In genomic region chrX:16931371-16931770, GRCh38 we compare ENCODE assay signal across 20 cellular contexts. TPM values are rescaled to one million over a fixed set of nuclear protein-coding genes. Genes with fewer than 3 reads are reported as not detected.
DNase-seq lines count a peak whose midpoint lies in the region; ATAC-seq and TF ChIP-seq lines count a peak whose summit lies in the region.
"Had no signal": no experiment of that assay in that cellular context is flagged by ENCODE, and none has a peak within 500 bp of the region (broad histone marks: within the 10 kb centered on the region; RNA-seq: fewer than 3 reads in every experiment).

No MANE protein-coding gene starts in this region.

- H3K4me2 ChIP-seq in KMS-11 = peak overlapping the region; percentile 43
- H3K4me2 ChIP-seq in mesendoderm (ENCODE audit: low read length) = no peak overlapping the region

- H3K9ac ChIP-seq in KMS-11 (no peak overlapping the region), mesendoderm (ENCODE audit: low read length) (no peak overlapping the region)

- TF ChIP-seq EP300 in stomach (IDR thresholded peaks at IDR 0.05) = no peak

- H2BK120ac ChIP-seq in mesendoderm (ENCODE audit: low read depth, low read length) = no peak overlapping the region

- no peak overlapping the region for H3K56ac ChIP-seq in mesendoderm (ENCODE audit: low read length)

- no peak for TF ChIP-seq CTCF in KMS-11 (conservative IDR thresholded peaks at IDR 0.05; ENCODE audit: low read depth, low read length)
- no peak for TF ChIP-seq CTCF in stomach (IDR thresholded peaks at IDR 0.05)

- H2BK15ac ChIP-seq in mesendoderm (replicated peaks; ENCODE audit: low read depth) = no peak overlapping the region

- H2BK5ac ChIP-seq in mesendoderm (ENCODE audit: low read length) = no peak overlapping the region

- H3K4me1 ChIP-seq in KMS-11 (ENCODE audit: low read depth, poor library complexity, severe bottlenecking) (peaks cover 19% of the 10 kb centered on the region), mesendoderm (ENCODE audit: control insufficient read depth, low read depth, low read length) (no peaks in the 10 kb centered on the region), stomach (no peaks in the 10 kb centered on the region)
- H3K4me1 ChIP-seq: lower lobe of right lung, SJSA1 had no signal

- H3K27ac ChIP-seq in KMS-11 (no peak overlapping the region; the same call in 1 of the 2 replicates), mesendoderm (ENCODE audit: low read depth, low read length) (no peak overlapping the region), stomach (no peak overlapping the region)
- H3K27ac ChIP-seq: lower lobe of right lung, SJSA1 had no signal

- H3K18ac ChIP-seq in mesendoderm (ENCODE audit: low read length) = no peak overlapping the region

- H4K20me1 ChIP-seq in KMS-11 (ENCODE audit: insufficient read depth) = no peaks in the 10 kb centered on the region

- intact Hi-C loops in stomach (cut with DNase I; ENCODE audit: low total_unique reads) = no loop called here

- H4K5ac ChIP-seq in mesendoderm (ENCODE audit: low read length) = no peak overlapping the region

- H4K8ac ChIP-seq in mesendoderm (ENCODE audit: low read depth, low read length) = no peak overlapping the region

- no peaks in the 10 kb centered on the region for H3K36me3 ChIP-seq in KMS-11 (ENCODE audit: insufficient read depth)
- no peaks in the 10 kb centered on the region for H3K36me3 ChIP-seq in mesendoderm (ENCODE audit: control insufficient read depth, insufficient read depth, low read length)
- no peaks in the 10 kb centered on the region for H3K36me3 ChIP-seq in stomach
- H3K36me3 ChIP-seq: lower lobe of right lung, SJSA1 had no signal

- H3K79me1 ChIP-seq in mesendoderm (ENCODE audit: low read length) = no peaks in the 10 kb centered on the region

- H3K23ac ChIP-seq in mesendoderm (ENCODE audit: low read length) = no peak overlapping the region

- DNase-seq in ELF-1 (ENCODE audit: low read depth, low spot score) (peak; percentile 37), SIG-M5 treated with dmso at 0.1 percent for 504 hours (lab: John Stamatoyannopoulos, UW; ENCODE audit: unreplicated experiment) (peak; percentile 66), mesendoderm (peak; percentile 75), stomach (no peak)
- no peak for DNase-seq in activated CD4-positive, CD25-positive, alpha-beta regulatory T cell (lab: John Stamatoyannopoulos, UW)
- DNase-seq: activated naive CD4-positive, alpha-beta T cell treated with anti-CD3 and anti-CD28 coated beads for 36 hours; activated T-cell treated with anti-CD3 and anti-CD28 coated beads, Interleukin-2, amount 50 U/mL, for 24 hours; AML-193; CD8-positive, alpha-beta memory T cell; central memory CD4-positive, alpha-beta T cell; DMS79 treated with DMSO at 0.1 percent for 48 hours; kidney; lower lobe of right lung; NCI-H1694; NCI-H345; retina had no signal

- no peaks in the 10 kb centered on the region for H3K9me3 ChIP-seq in stomach
- H3K9me3 ChIP-seq: lower lobe of right lung, SJSA1 had no signal

- WGBS in mesendoderm (ENCODE audit: extremely low coverage, insufficient coverage, low lambda C conversion rate) = no CpG with 5 or more reads among the region's 3 CpGs
- WGBS in stomach, 5 donors = 50 to 64% (median 60%) methylated on average over 1 to 3 of the region's 3 CpGs

- no peak for TF ChIP-seq POLR2A in stomach (IDR thresholded peaks at IDR 0.05)

- H2AFZ ChIP-seq in KMS-11 (ENCODE audit: low read depth) = peak overlapping the region; percentile 52

- no peak overlapping the region for H3K4me3 ChIP-seq in KMS-11 (IDR thresholded peaks at IDR 0.05; ENCODE audit: insufficient read depth, low read depth, low read length)
- no peak overlapping the region for H3K4me3 ChIP-seq in mesendoderm (ENCODE audit: low read length)
- H3K4me3 ChIP-seq in stomach = no peak overlapping the region
- H3K4me3 ChIP-seq: lower lobe of right lung, SJSA1 had no signal

- H2AK5ac ChIP-seq in mesendoderm (ENCODE audit: low read length) = no peak overlapping the region

- ATAC-seq in GM21528 (IDR thresholded peaks at IDR 0.05; ENCODE audit: low FRiP score, unreplicated experiment) = no peak
- ATAC-seq: lower lobe of right lung had no signal

- H3K27me3 ChIP-seq in KMS-11 (ENCODE audit: insufficient read depth, low read depth) = no peaks in the 10 kb centered on the region
- H3K27me3 ChIP-seq in mesendoderm (ENCODE audit: insufficient read depth, low read length, poor library complexity) = no peaks in the 10 kb centered on the region
- H3K27me3 ChIP-seq in stomach = no peaks in the 10 kb centered on the region
- H3K27me3 ChIP-seq: SJSA1 had no signal

- no peak overlapping the region for H3K4ac ChIP-seq in mesendoderm (ENCODE audit: low read depth, low read length)

- H3K79me2 ChIP-seq in KMS-11 (ENCODE audit: insufficient read depth, low read depth) (no peaks in the 10 kb centered on the region), mesendoderm (ENCODE audit: control insufficient read depth, insufficient read depth, low read length) (no peaks in the 10 kb centered on the region)

RNA-seq across cellular contexts. Expression of gene REPS2, which starts 15.1 kb away (rescaled TPM):
- 0.87 TPM for polyA plus RNA-seq in mesendoderm (2013, experiment 1 of 2)
- polyA plus RNA-seq in mesendoderm (2013, experiment 2 of 2) = 0.70 TPM
- 100 to 1,000 TPM in 1 of 5 donors, 10 to 100 TPM in 2, 1 to 10 TPM in 2; 6.1 to 281 (median 22.5) TPM for total RNA-seq in stomach
- 10 to 100 TPM in 1 of 3 donors, 1 to 10 TPM in 2; 7.0 to 11.3 (median 7.3) TPM for polyA plus RNA-seq in stomach
- total RNA-seq: activated naive CD4-positive, alpha-beta T cell treated with anti-CD3 and anti-CD28 coated beads for 36 hours; T-helper 2 cell treated with Interferon-gamma antibody and Interleukin-4, amounts not matched to agents 100 ng/mL and 5 ng/mL, for 36 hours had no signal

Comparison
In these comparisons a context has a peak if more than half of its experiments do, and no peak if none do; other contexts are left out.
1. DNase-seq: peak in ELF-1 (single experiment), SIG-M5 treated with dmso at 0.1 percent for 504 hours (single experiment) and mesendoderm (single experiment); none in activated CD4-positive, CD25-positive, alpha-beta regulatory T cell (0 of 4) and stomach (single experiment).